ENCODE assay signal across 8 cellular contexts in the genomic region with DNA sequence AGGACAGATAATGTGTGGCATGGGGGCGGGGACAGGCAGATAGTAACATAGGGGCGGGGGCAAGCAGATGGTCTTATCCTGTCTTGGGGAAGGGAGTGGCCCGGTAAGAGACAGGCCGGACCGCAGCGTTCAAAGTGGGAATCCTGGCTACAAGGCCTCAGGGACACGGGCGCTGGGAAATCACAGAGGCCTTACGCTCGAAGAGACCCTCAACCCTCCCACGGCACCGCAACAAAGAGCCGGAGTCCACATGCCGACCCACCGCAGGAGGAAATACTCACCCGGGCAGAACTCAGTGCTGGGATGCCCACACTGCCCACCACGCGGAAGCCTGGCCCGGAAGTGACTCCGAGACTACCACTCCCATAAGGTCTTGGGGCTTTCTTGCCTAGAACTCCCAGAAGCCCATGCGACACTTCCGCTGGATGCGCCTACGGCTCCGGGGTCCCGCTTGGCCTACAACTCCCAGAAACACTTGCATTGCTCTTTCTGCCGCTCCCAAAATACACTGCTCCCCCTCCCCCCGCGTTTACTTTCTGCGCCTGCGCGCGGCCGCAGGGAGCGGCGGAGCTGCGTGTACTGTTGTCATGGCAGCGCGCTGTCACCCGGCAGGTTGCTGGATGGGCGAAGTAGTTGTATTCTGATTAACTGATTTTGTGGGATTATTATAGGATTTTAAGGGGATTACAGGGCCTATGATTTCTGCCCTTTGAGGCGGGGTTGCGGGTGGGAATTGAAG. TPM values are rescaled to one million over a fixed set of nuclear protein-coding genes. Genes with fewer than 3 reads are reported as not detected.
DNase-seq lines count a peak whose midpoint lies in the region; ATAC-seq and TF ChIP-seq lines count a peak whose summit lies in the region.

A gene (minus strand): TSS at position 344 of the 739 bp plus-strand sequence. CDS start 3,840 bp downstream, outside the sequence.

- H3K4me3 ChIP-seq in Panc1 (ENCODE audit: low read depth in 2 of 2, low read length in 2 of 2) = peak within 1 kb of the TSS; percentile 76 to 79
- peak within 1 kb of the TSS; percentile 65 to 89 (median 76) for H3K4me3 ChIP-seq in esophagus muscularis mucosa
- H3K4me3 ChIP-seq in muscle layer of duodenum (ENCODE audit: low read depth in 1 of 2, low read length in 2 of 2) = peak within 1 kb of the TSS; percentile 77 to 93

- no peaks in the 10 kb centered on the region; the same call in 1 of the 2 replicates for H3K27me3 ChIP-seq in Panc1 (ENCODE audit: control insufficient read depth, insufficient read depth, low read length)
- H3K27me3 ChIP-seq in esophagus muscularis mucosa = peaks cover 0 to 5% (median 0%) of the 10 kb centered on the region in 4 donors
- no peaks in the 10 kb centered on the region for H3K27me3 ChIP-seq in muscle layer of duodenum (ENCODE audit: low read depth, low read length)

- ATAC-seq in GM21723 (IDR thresholded peaks at IDR 0.05; ENCODE audit: unreplicated experiment) (peak; percentile 91), Panc1 (peak; percentile 99)
- peak; percentile 98 for ATAC-seq in activated T-cell treated with anti-CD3 and anti-CD28 coated beads, Interleukin-2, amount 50 U/mL, for 72 hours (replicated peaks in 1 of 2)

- 0 out of 2 replicates have a peak, but pooled peaks cover 3% of the 10 kb centered on the region for H3K4me1 ChIP-seq in Panc1 (ENCODE audit: control insufficient read depth, insufficient read depth, low read length)
- H3K4me1 ChIP-seq in esophagus muscularis mucosa = peaks cover 13 to 36% (median 19%) of the 10 kb centered on the region in 4 donors
- H3K4me1 ChIP-seq in muscle layer of duodenum (ENCODE audit: control insufficient read depth in 1 of 2, insufficient read depth in 2 of 2, low read length in 2 of 2) = peaks cover 4 to 22% of the 10 kb centered on the region in 2 donors

- DNase-seq in DMS53 (lab: John Stamatoyannopoulos, UW) (peak; percentile 99), KG1 (lab: John Stamatoyannopoulos, UW) (peak; percentile 95), Panc1 (ENCODE audit: low read depth, low spot score) (peak; percentile 88), esophagus muscularis mucosa (ENCODE audit: extremely low spot score) (peak; percentile 99)
- peak; percentile 97 to 98 for DNase-seq in activated T-cell treated with anti-CD3 and anti-CD28 coated beads, Interleukin-2, amount 50 U/mL, for 72 hours
- peak; percentile 97 to 99 for DNase-seq in stimulated activated CD8-positive, alpha-beta memory T cell treated with anti-CD3 and anti-CD28 coated beads, Interleukin-7, amount 100 ng/mL, for 4 hours (ENCODE audit: low read depth in 2 of 2)

- POLR2A ChIA-PET in Panc1 (lab: Charles Lee) = no interaction called here

- WGBS in esophagus muscularis mucosa = under 1% methylated on average over 26 of the region's 43 CpGs

- in situ Hi-C loops in Panc1 (cut with HindIII; ENCODE audit: low pct_unique_long_range_greater_than_20kb, low sequenced_read_pairs) = no loop called here

- H3K4me3 Mint-ChIP-seq in activated T-cell treated with anti-CD3 and anti-CD28 coated beads, Interleukin-2, amount 50 U/mL, for 72 hours = peak within 1 kb of the TSS; percentile 94 to 96

- intact Hi-C loops in Panc1 (cut with micrococcal nuclease; ENCODE audit: unreplicated experiment) = no loop called here
- intact Hi-C loops in esophagus muscularis mucosa (cut with DNase I) = loop anchor here (5.0 kb wide), 1 partner anchor 489 kb away; no protein-coding TSS in a partner anchor

- no TSS peak for BruUV-seq in Panc1 (replicated peaks; lab: Mats Ljungman, UMichigan)

- no peaks in the 10 kb centered on the region for H3K9me3 Mint-ChIP-seq in activated T-cell treated with anti-CD3 and anti-CD28 coated beads, Interleukin-2, amount 50 U/mL, for 72 hours

- TF ChIP-seq POLR2A in esophagus muscularis mucosa (IDR thresholded peaks at IDR 0.05; ENCODE audit: low read depth) = no peak

- no peaks in the 10 kb centered on the region for H3K27me3 Mint-ChIP-seq in activated T-cell treated with anti-CD3 and anti-CD28 coated beads, Interleukin-2, amount 50 U/mL, for 72 hours (ENCODE audit: low read depth)

- peaks cover 0 to 6% of the 10 kb centered on the region in 2 donors for H3K36me3 Mint-ChIP-seq in activated T-cell treated with anti-CD3 and anti-CD28 coated beads, Interleukin-2, amount 50 U/mL, for 72 hours (ENCODE audit: insufficient read depth in 2 of 2)

- TF ChIP-seq CTCF in Panc1 (IDR thresholded peaks at IDR 0.05) (no peak), esophagus muscularis mucosa (IDR thresholded peaks at IDR 0.05) (peak in 2 of 3 experiments; percentile 31)

- H3K27ac ChIP-seq in Panc1 (ENCODE audit: low read length) (peak within 1 kb of the TSS; percentile 78), esophagus muscularis mucosa (replicated peaks in 1 of 4) (peak within 1 kb of the TSS; percentile 68 to 77 (median 69)), muscle layer of duodenum (ENCODE audit: low read length) (peak within 1 kb of the TSS; percentile 80)

- CTCF ChIA-PET in Panc1 (lab: Charles Lee) = interaction anchor here (1.0 kb wide), 1 partner anchor 48 kb away, joined by 4 read pairs; no protein-coding TSS in a partner anchor

- no peaks in the 10 kb centered on the region for H3K9me3 ChIP-seq in Panc1 (ENCODE audit: control insufficient read depth, insufficient read depth, low read depth, low read length)
- no peaks in the 10 kb centered on the region for H3K9me3 ChIP-seq in esophagus muscularis mucosa
- no peaks in the 10 kb centered on the region for H3K9me3 ChIP-seq in muscle layer of duodenum (ENCODE audit: control insufficient read depth in 1 of 2, low read length in 2 of 2)

- TF ChIP-seq EP300 in esophagus muscularis mucosa (IDR thresholded peaks at IDR 0.05) = no peak

- peak within 1 kb of the TSS; percentile 88 for H3K27ac Mint-ChIP-seq in activated T-cell treated with anti-CD3 and anti-CD28 coated beads, Interleukin-2, amount 50 U/mL, for 72 hours

- peaks cover 45% of the 10 kb centered on the region for H3K4me1 Mint-ChIP-seq in activated T-cell treated with anti-CD3 and anti-CD28 coated beads, Interleukin-2, amount 50 U/mL, for 72 hours (ENCODE audit: low read depth)

- H3K36me3 ChIP-seq in Panc1 (ENCODE audit: control insufficient read depth, insufficient read depth, low read length) = no peaks in the 10 kb centered on the region; the same call in 1 of the 2 replicates
- H3K36me3 ChIP-seq in esophagus muscularis mucosa = peaks cover 1 to 20% (median 11%) of the 10 kb centered on the region in 4 donors
- peaks cover 0 to 4% of the 10 kb centered on the region in 2 donors for H3K36me3 ChIP-seq in muscle layer of duodenum (ENCODE audit: control insufficient read depth in 1 of 2, insufficient read depth in 2 of 2, low read length in 2 of 2)

RNA-seq across cellular contexts. Expression of the gene that starts here (rescaled TPM):
- total RNA-seq in Panc1 (2021; ENCODE audit: unreplicated experiment) = 9.3 TPM
- 10.1 TPM for polyA plus RNA-seq in Panc1 (2012; ENCODE audit: insufficient read length)
- 10 to 100 TPM; 10.7 to 11.9 TPM for total RNA-seq in activated T-cell treated with anti-CD3 and anti-CD28 coated beads, Interleukin-2, amount 50 U/mL, for 72 hours
- 10 to 100 TPM in 3 of 4 donors, 1 to 10 TPM in 1; 7.1 to 18.9 (median 13.7) TPM for total RNA-seq in esophagus muscularis mucosa

Comparison
In these comparisons a context has a peak if more than half of its experiments do, and no peak if none do; other contexts are left out.
1. Peak in every context shown above with its lines: DNase-seq, ATAC-seq, H3K4me3 ChIP-seq and H3K27ac ChIP-seq.